In genomic region chr2:218859994-218860831, GRCh38 we compare ENCODE assay signal across 1 cellular context.
TF ChIP-seq lines count a peak whose summit lies in the region.

No MANE protein-coding gene starts in this region.

TF ChIP-seq in neural cell, 6 proteins besides CTCF, POLR2A, EP300 and RAD21 (continued from another document):
- no peak for TF ChIP-seq REST (IDR thresholded peaks at IDR 0.05; ENCODE audit: borderline replicate concordance)
- TF ChIP-seq POLR2AphosphoS5 (IDR thresholded peaks at IDR 0.05), result no peak
- no peak for TF ChIP-seq SMC3 (conservative IDR thresholded peaks at IDR 0.05; ENCODE audit: poor library complexity)
